In genomic region chr2:6216234-6216633, GRCh38 we compare ENCODE assay signal across 1 cellular context.
A peak's percentile ranks its signal among the peaks of the same experiment; 100 is the strongest.
TF ChIP-seq lines count a peak whose summit lies in the region.

No MANE protein-coding gene starts in this region.

TF ChIP-seq in GM12878, 131 proteins besides CTCF, POLR2A, EP300 and RAD21 (continued from another document):
- TF ChIP-seq BHLHE40 (IDR thresholded peaks at IDR 0.05; ENCODE audit: borderline replicate concordance in 1 of 2, low read depth in 2 of 2, low read length in 1 of 2) (0 out of 4 replicates have a peak, but pooled peaks of 1 of the 2 experiments have one; percentile 22), MTA2 (IDR thresholded peaks at IDR 0.05; ENCODE audit: low read depth) (peak; percentile 90), ESRRA (IDR thresholded peaks at IDR 0.05; ENCODE audit: low read length) (no peak), IKZF2 (IDR thresholded peaks at IDR 0.05) (peak in 1 of 2 experiments; percentile 12; a peak in 1 of 4 replicates), ZNF217 (IDR thresholded peaks at IDR 0.05) (peak; percentile 33; the same call in 1 of the 2 replicates), RUNX3 (IDR thresholded peaks at IDR 0.05; ENCODE audit: low read length) (peak; percentile 48), PKNOX1 (IDR thresholded peaks at IDR 0.05) (no peak), RELB (IDR thresholded peaks at IDR 0.05; ENCODE audit: low read depth) (peak; percentile 68; the same call in 1 of the 2 replicates)
